ENCODE assay signal across 30 cellular contexts in the genomic region with DNA sequence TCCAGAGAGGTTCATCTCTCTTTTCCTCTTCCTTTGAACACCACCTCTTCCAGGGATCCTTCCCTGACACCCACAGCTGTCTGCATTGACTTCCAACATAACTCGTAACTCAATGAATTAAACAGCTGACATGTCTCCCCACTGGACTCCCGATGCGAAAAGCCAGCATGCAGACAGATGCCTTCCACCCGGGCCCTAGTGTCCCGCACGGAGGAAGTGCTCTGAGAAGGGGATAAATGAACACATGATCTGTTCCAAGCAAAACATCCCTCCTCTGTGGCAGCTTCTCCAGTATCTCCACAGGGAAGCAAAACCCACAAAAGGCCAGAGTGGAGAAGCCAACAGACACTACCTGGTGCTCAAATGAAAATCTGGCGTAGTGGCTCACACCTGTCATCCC. TPM values are rescaled to one million over a fixed set of nuclear protein-coding genes. Genes with fewer than 3 reads are reported as not detected.
"Had no signal": no experiment of that assay in that cellular context is flagged by ENCODE, and none has a peak within 500 bp of the region (broad histone marks: within the 10 kb centered on the region; RNA-seq: fewer than 3 reads in every experiment).

No MANE protein-coding gene starts in this region.

- H3K4me3 ChIP-seq: esophagus muscularis mucosa, gastroesophageal sphincter, heart right ventricle, lower lobe of right lung, mucosa of descending colon, neural progenitor cell, prostate gland, right atrium auricular region, sigmoid colon, stomach, thyroid gland had no signal

- H3K27ac ChIP-seq: esophagus muscularis mucosa, foreskin keratinocyte, gastroesophageal sphincter, heart right ventricle, lower lobe of right lung, neural progenitor cell, prostate gland, right atrium auricular region, sigmoid colon, stomach, thyroid gland had no signal

- DNase-seq: dermis blood vessel endothelial cell; effector memory CD4-positive, alpha-beta T cell; heart right ventricle; hypothalamus; left ventricle myocardium superior; lower lobe of right lung; naive thymus-derived CD4-positive, alpha-beta T cell; sigmoid colon; stimulated activated CD4-positive, alpha-beta T cell treated with anti-CD3 and anti-CD28 coated beads, Interleukin-2, amount 100 ng/mL, for 24 hours; stimulated activated CD4-positive, alpha-beta T cell treated with anti-CD3 and anti-CD28 coated beads, Interleukin-4, amount 100 ng/mL, for 24 hours; stimulated activated naive CD4-positive, alpha-beta T cell treated with Interleukin-2 at 50 U/mL for 16 hours; stomach; thyroid gland had no signal

RNA-seq across cellular contexts. Expression of a gene that starts 28.3 kb away (rescaled TPM):
- total RNA-seq: naive thymus-derived CD4-positive, alpha-beta T cell; subcutaneous adipose tissue had no signal
- polyA plus RNA-seq: naive thymus-derived CD4-positive, alpha-beta T cell had no signal

RNA-seq across cellular contexts. Expression of a gene that starts 54.4 kb away (rescaled TPM):
- total RNA-seq: dermis blood vessel endothelial cell; endothelial cell of umbilical vein; epithelial cell of proximal tubule; esophagus muscularis mucosa; fibroblast of lung; foreskin keratinocyte; gastroesophageal sphincter; heart right ventricle; left ventricle myocardium superior; lower lobe of right lung; mesothelial cell of epicardium; mucosa of descending colon; naive thymus-derived CD4-positive, alpha-beta T cell; osteoblast; right atrium auricular region; sigmoid colon; skeletal muscle tissue; stomach; subcutaneous adipose tissue; temporal lobe; thyroid gland; urinary bladder had no signal
- polyA plus RNA-seq: endothelial cell of umbilical vein; fibroblast of lung; foreskin keratinocyte; heart right ventricle; keratinocyte; naive thymus-derived CD4-positive, alpha-beta T cell; sigmoid colon; stomach; urinary bladder had no signal
